1 cellular context compared by ENCODE assay signal in the genomic region with DNA sequence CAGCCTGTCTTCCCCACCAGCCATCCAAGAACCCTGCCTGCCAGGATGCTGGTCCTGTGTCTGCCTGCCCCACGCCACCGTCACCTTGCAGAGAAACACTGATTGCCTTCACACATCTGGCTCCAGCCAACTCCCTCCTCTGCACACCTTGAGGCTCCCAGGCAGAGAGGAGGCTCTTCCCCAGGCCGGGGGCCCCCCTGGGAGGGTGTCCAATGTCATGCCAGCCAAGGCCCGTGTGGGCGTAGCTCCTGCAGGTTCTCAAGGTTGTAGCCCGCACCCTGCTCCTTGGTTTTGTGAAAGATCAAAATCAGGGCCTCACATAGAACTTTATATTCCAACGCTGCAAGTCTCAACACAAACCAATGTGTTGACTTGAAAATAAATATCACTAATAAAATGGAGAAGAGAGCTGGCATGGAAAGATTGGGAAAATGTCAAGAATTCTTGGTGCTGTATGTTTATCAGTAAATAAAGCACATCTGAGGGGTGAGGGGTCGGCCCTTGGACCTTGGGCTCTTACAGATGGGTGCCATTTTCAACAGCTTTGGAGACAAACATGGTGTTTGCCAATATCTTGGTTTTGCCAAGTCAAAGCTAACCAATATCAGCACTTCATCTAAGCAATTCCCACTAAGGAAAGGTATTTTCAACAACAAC.
TF ChIP-seq lines count a peak whose summit lies in the region.

No MANE protein-coding gene starts in this region.

TF ChIP-seq in HEK293, 187 proteins besides CTCF, POLR2A, EP300 and RAD21 (continued from another document):
- no peak for TF ChIP-seq ZFHX2 (tag by site-specific recombination; conservative IDR thresholded peaks at IDR 0.05)
- TF ChIP-seq, protein P1, sequence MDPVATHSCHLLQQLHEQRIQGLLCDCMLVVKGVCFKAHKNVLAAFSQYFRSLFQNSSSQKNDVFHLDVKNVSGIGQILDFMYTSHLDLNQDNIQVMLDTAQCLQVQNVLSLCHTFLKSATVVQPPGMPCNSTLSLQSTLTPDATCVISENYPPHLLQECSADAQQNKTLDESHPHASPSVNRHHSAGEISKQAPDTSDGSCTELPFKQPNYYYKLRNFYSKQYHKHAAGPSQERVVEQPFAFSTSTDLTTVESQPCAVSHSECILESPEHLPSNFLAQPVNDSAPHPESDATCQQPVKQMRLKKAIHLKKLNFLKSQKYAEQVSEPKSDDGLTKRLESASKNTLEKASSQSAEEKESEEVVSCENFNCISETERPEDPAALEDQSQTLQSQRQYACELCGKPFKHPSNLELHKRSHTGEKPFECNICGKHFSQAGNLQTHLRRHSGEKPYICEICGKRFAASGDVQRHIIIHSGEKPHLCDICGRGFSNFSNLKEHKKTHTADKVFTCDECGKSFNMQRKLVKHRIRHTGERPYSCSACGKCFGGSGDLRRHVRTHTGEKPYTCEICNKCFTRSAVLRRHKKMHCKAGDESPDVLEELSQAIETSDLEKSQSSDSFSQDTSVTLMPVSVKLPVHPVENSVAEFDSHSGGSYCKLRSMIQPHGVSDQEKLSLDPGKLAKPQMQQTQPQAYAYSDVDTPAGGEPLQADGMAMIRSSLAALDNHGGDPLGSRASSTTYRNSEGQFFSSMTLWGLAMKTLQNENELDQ (tag by site-specific recombination; IDR thresholded peaks at IDR 0.05; ENCODE audit: low read depth): no peak
- TF ChIP-seq GLIS1 (tag by site-specific recombination; IDR thresholded peaks at IDR 0.05): peak; percentile 29; the same call in 1 of the 2 replicates
- no peak for TF ChIP-seq TCF7L2 (IDR thresholded peaks at IDR 0.05; ENCODE audit: borderline replicate concordance, low read depth, low read length)
- peak; percentile 66 for TF ChIP-seq ZNF341 (tag by site-specific recombination; IDR thresholded peaks at IDR 0.05; ENCODE audit: low read depth)
TF ChIP-seq in HEK293: peak in this region for 2.
